12 cellular contexts compared by ENCODE assay signal in the genomic region with DNA sequence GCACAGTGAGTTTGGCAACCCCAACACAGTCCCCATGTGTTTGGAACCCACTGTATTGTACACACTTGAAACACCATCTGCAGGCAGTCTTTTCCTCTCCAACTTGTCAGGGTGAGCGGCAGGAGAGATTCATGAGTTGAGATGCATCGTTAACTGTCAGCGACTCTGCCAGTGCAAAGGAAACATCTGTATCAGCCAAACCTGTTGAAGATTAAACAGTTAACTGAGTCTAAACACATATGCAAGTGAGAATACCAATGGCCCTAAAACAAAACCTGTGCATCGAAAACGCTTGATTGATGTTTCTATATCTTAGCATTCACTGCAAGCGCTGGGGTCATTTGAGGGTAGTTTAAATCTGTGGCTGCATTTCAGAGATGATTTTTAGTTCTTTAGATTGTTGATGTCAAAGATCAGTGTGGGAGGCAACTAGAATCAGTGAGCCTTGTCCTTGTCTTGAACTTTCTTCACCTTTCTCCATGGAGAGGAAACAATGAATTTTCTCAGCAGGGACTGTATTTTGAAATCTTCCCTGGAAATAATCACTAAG. TPM values are rescaled to one million over a fixed set of nuclear protein-coding genes. Genes with fewer than 3 reads are reported as not detected.
DNase-seq lines count a peak whose midpoint lies in the region; ATAC-seq, FAIRE-seq and TF ChIP-seq lines count a peak whose summit lies in the region.
"Had no signal": no experiment of that assay in that cellular context is flagged by ENCODE, and none has a peak within 500 bp of the region (broad histone marks: within the 10 kb centered on the region; RNA-seq: fewer than 3 reads in every experiment).

No MANE protein-coding gene starts in this region.

- H3K4me1 ChIP-seq in BLaER1: peaks cover 26% of the 10 kb centered on the region
- no peaks in the 10 kb centered on the region for H3K4me1 ChIP-seq in effector memory CD4-positive, alpha-beta T cell (ENCODE audit: control insufficient read depth, insufficient read depth, low read length, poor library complexity, severe bottlenecking)
- H3K4me1 ChIP-seq: gastroesophageal sphincter, lower lobe of right lung had no signal

- no peak overlapping the region for H3K4me3 Mint-ChIP-seq in activated T-helper 17 cell treated with anti-CD3 and anti-CD28 coated beads, Interleukin-2, amount 50 U/mL, for 72 hours

- ATAC-seq in HG03139 (IDR thresholded peaks at IDR 0.05; ENCODE audit: unreplicated experiment): peak; percentile 66
- no peak for ATAC-seq in activated T-helper 17 cell treated with anti-CD3 and anti-CD28 coated beads, Interleukin-2, amount 50 U/mL, for 72 hours (replicated peaks)
- ATAC-seq: gastroesophageal sphincter, lower lobe of right lung had no signal

- FAIRE-seq in D721Med (lab: Jason Lieb, UNC): no peak

- no peaks in the 10 kb centered on the region for H3K36me3 Mint-ChIP-seq in activated T-helper 17 cell treated with anti-CD3 and anti-CD28 coated beads, Interleukin-2, amount 50 U/mL, for 72 hours (ENCODE audit: low read depth)

- no peaks in the 10 kb centered on the region for H4K20me1 ChIP-seq in BLaER1

- no peaks in the 10 kb centered on the region for H3K27me3 ChIP-seq in BLaER1
- H3K27me3 ChIP-seq in effector memory CD4-positive, alpha-beta T cell (replicated peaks; ENCODE audit: control insufficient read depth, insufficient read depth, low read length, poor library complexity, severe bottlenecking): no peaks in the 10 kb centered on the region
- H3K27me3 ChIP-seq: gastroesophageal sphincter had no signal

- peak overlapping the region; percentile 57 for H3K4me2 ChIP-seq in BLaER1

- H3K27ac Mint-ChIP-seq in activated T-helper 17 cell treated with anti-CD3 and anti-CD28 coated beads, Interleukin-2, amount 50 U/mL, for 72 hours: peak overlapping the region; percentile 13

- H3K27ac ChIP-seq in BLaER1: peak overlapping the region; percentile 57; the same call in 1 of the 2 replicates
- no peak overlapping the region for H3K27ac ChIP-seq in effector memory CD4-positive, alpha-beta T cell (ENCODE audit: insufficient read depth, low read length, poor library complexity, severe bottlenecking)
- H3K27ac ChIP-seq: lower lobe of right lung had no signal

- H3K36me3 ChIP-seq in BLaER1: no peaks in the 10 kb centered on the region
- no peaks in the 10 kb centered on the region for H3K36me3 ChIP-seq in effector memory CD4-positive, alpha-beta T cell (ENCODE audit: control insufficient read depth, insufficient read depth, low read length)
- H3K36me3 ChIP-seq: gastroesophageal sphincter, lower lobe of right lung had no signal

- H3K9ac ChIP-seq in BLaER1: no peak overlapping the region

- H3K4me1 Mint-ChIP-seq in activated T-helper 17 cell treated with anti-CD3 and anti-CD28 coated beads, Interleukin-2, amount 50 U/mL, for 72 hours: peaks cover 9% of the 10 kb centered on the region

- peak; percentile 4 for DNase-seq in GM20000 (ENCODE audit: low spot score)
- DNase-seq in HuH-7.5 (ENCODE audit: low spot score): no peak
- DNase-seq in OCI-M1 (lab: John Stamatoyannopoulos, UW): no peak
- DNase-seq in D721Med (ENCODE audit: insufficient read length, low spot score): no peak
- DNase-seq in effector memory CD4-positive, alpha-beta T cell: no peak
- DNase-seq: C1 segment of cervical spinal cord, lower lobe of right lung, T-helper 9 cell had no signal

- H3K4me3 ChIP-seq in BLaER1: no peak overlapping the region
- H3K4me3 ChIP-seq in effector memory CD4-positive, alpha-beta T cell (ENCODE audit: insufficient read depth, low read depth, low read length, poor library complexity, severe bottlenecking): no peak overlapping the region
- H3K4me3 ChIP-seq: gastroesophageal sphincter, lower lobe of right lung had no signal

- H3K27me3 Mint-ChIP-seq in activated T-helper 17 cell treated with anti-CD3 and anti-CD28 coated beads, Interleukin-2, amount 50 U/mL, for 72 hours: peaks cover 24% of the 10 kb centered on the region

- H3K9me3 Mint-ChIP-seq in activated T-helper 17 cell treated with anti-CD3 and anti-CD28 coated beads, Interleukin-2, amount 50 U/mL, for 72 hours: peaks cover 9% of the 10 kb centered on the region

- no peaks in the 10 kb centered on the region for H3K9me3 ChIP-seq in BLaER1
- no peaks in the 10 kb centered on the region for H3K9me3 ChIP-seq in effector memory CD4-positive, alpha-beta T cell (ENCODE audit: control insufficient read depth, low read length)
- H3K9me3 ChIP-seq: gastroesophageal sphincter, lower lobe of right lung had no signal

- TF ChIP-seq CTCF in GM20000 (IDR thresholded peaks at IDR 0.05; ENCODE audit: extremely low read depth, missing control alignments): no peak
- no peak for TF ChIP-seq CTCF in D721Med (IDR thresholded peaks at IDR 0.05; ENCODE audit: insufficient read depth, missing control alignments)

RNA-seq across cellular contexts. Expression of a gene that starts 41.3 kb away (rescaled TPM):
- 100 to 1,000 TPM in 1 of 2 donors, 10 to 100 TPM in 1; 66.5 to 153 TPM for total RNA-seq in activated T-helper 17 cell treated with anti-CD3 and anti-CD28 coated beads, Interleukin-2, amount 50 U/mL, for 72 hours
